8 cellular contexts compared by ENCODE assay signal in the genomic region with DNA sequence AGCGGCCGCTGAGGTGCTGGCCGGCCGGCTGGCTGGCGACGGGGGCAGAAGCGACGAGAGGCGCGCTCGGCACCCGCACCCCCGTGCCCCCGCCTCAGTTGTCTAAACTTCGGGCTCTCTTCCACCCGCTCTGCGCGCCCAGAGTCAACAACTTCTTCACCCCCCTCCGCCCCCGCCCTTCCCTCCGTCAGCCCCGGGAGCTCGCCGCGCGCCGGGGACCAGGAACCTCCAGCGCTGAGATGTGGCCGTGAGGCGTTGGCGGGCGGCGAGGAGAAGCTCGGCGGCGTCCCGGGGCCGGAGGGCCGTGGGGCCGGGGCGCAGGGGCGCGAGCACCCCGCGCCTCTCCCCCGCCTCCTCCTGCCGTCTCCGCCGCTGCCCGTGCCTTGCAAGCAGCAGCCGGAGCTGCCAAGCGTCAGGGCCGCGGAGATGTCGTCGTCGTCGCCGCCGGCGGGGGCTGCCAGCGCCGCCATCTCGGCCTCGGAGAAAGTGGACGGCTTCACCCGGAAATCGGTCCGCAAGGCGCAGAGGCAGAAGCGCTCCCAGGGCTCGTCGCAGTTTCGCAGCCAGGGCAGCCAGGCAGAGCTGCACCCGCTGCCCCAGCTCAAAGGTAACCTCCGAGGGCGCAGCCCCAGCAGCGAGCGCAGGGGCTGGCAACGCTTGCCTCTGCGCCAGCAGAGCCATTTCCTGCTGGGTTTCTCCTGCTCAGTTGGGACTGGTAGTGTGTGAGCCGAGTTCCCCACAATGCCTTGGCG. TPM values are rescaled to one million over a fixed set of nuclear protein-coding genes. Genes with fewer than 3 reads are reported as not detected.
DNase-seq lines count a peak whose midpoint lies in the region; ATAC-seq and TF ChIP-seq lines count a peak whose summit lies in the region.

No MANE protein-coding gene starts in this region.

- peak overlapping the region; percentile 96 to 100 (median 99) for H3K4me3 Mint-ChIP-seq in CD8-positive, alpha-beta memory T cell
- peak overlapping the region; percentile 93 for H3K4me3 Mint-ChIP-seq in osteocyte (ENCODE audit: unreplicated experiment)

- peak; percentile 59 to 84 (median 75) for DNase-seq in CD8-positive, alpha-beta memory T cell
- DNase-seq in Peyer's patch (peak; percentile 54 to 86 (median 82)), germinal center (ENCODE audit: low spot score) (peak; percentile 72), osteocyte (ENCODE audit: extremely low spot score, unreplicated experiment) (peak; percentile 88), thyroid gland (peak; percentile 80 to 84)
- DNase-seq in activated effector memory CD4-positive, alpha-beta T cell treated with Interleukin-2 at 50 U/mL for 16 hours = peak; percentile 65

- H3K9me3 ChIP-seq in CD8-positive, alpha-beta memory T cell (ENCODE audit: low read length) = no peaks in the 10 kb centered on the region
- no peaks in the 10 kb centered on the region for H3K9me3 ChIP-seq in Peyer's patch
- no peaks in the 10 kb centered on the region for H3K9me3 ChIP-seq in thyroid gland

- H3K27ac Mint-ChIP-seq in CD8-positive, alpha-beta memory T cell = peak overlapping the region; percentile 91 to 99 (median 98)
- peak overlapping the region; percentile 86 for H3K27ac Mint-ChIP-seq in osteocyte (ENCODE audit: unreplicated experiment)

- peaks cover 40% of the 10 kb centered on the region for H3K4me1 ChIP-seq in CD8-positive, alpha-beta memory T cell (ENCODE audit: insufficient read depth, low read length)
- H3K4me1 ChIP-seq in Peyer's patch (peaks cover 6 to 32% (median 19%) of the 10 kb centered on the region in 4 donors), thyroid gland (peaks cover 12 to 28% of the 10 kb centered on the region in 2 donors)

- H3K4me1 Mint-ChIP-seq in CD8-positive, alpha-beta memory T cell = peaks cover 41 to 61% (median 53%) of the 10 kb centered on the region in 3 donors
- peaks cover 40% of the 10 kb centered on the region for H3K4me1 Mint-ChIP-seq in osteocyte (ENCODE audit: unreplicated experiment)

- H3K36me3 ChIP-seq in CD8-positive, alpha-beta memory T cell (ENCODE audit: insufficient read depth, low read length) = no peaks in the 10 kb centered on the region
- H3K36me3 ChIP-seq in Peyer's patch (no peaks in the 10 kb centered on the region), thyroid gland (no peaks in the 10 kb centered on the region)

- peak overlapping the region; percentile 97 for H3K27ac ChIP-seq in CD8-positive, alpha-beta memory T cell (ENCODE audit: low read depth, low read length)
- peak overlapping the region; percentile 99 to 100 (median 100) for H3K27ac ChIP-seq in Peyer's patch
- peak overlapping the region; percentile 99 to 100 (median 99) for H3K27ac ChIP-seq in thyroid gland

- peaks cover 0 to 27% (median 0%) of the 10 kb centered on the region in 3 donors for H3K36me3 Mint-ChIP-seq in CD8-positive, alpha-beta memory T cell
- no peaks in the 10 kb centered on the region for H3K36me3 Mint-ChIP-seq in osteocyte (ENCODE audit: unreplicated experiment)

- 0 to 1% methylated on average over 9 to 26 of the region's 83 CpGs for WGBS in thyroid gland, 2 donors

- TF ChIP-seq POLR2A in Peyer's patch (IDR thresholded peaks at IDR 0.05) (peak; percentile 52 to 53), thyroid gland (IDR thresholded peaks at IDR 0.05) (peak in 1 of 2 donors; percentile 75)

- intact Hi-C loops in thyroid gland (cut with DNase I) = loop anchor here (10.0 kb wide), 2 partner anchors 51 to 131 kb away; no protein-coding TSS in a partner anchor

- no peaks in the 10 kb centered on the region for H3K27me3 ChIP-seq in CD8-positive, alpha-beta memory T cell (ENCODE audit: insufficient read depth, low read length, poor library complexity, severe bottlenecking)
- H3K27me3 ChIP-seq in Peyer's patch (no peaks in the 10 kb centered on the region), thyroid gland (no peaks in the 10 kb centered on the region)

- POLR2A ChIA-PET in CD8-positive, alpha-beta memory T cell (lab: Charles Lee) = interaction anchor here (0.5 to 1.8 kb wide), 19 partner anchors 8 to 864 kb away, joined by 3 to 24 read pairs (median 4); a partner anchor contains a TSS

- CTCF ChIA-PET in CD8-positive, alpha-beta memory T cell (lab: Charles Lee) = interaction anchor here (1.0 to 3.4 kb wide), 6 partner anchors 30 to 608 kb away, joined by 3 to 34 read pairs (median 6); a partner anchor contains a TSS

- H3K27me3 Mint-ChIP-seq in CD8-positive, alpha-beta memory T cell = no peaks in the 10 kb centered on the region
- H3K27me3 Mint-ChIP-seq in osteocyte (ENCODE audit: unreplicated experiment) = no peaks in the 10 kb centered on the region

- ATAC-seq in GM19438 (IDR thresholded peaks at IDR 0.05; ENCODE audit: low read depth, unreplicated experiment) (peak; percentile 16), HG03571 (IDR thresholded peaks at IDR 0.05; ENCODE audit: unreplicated experiment) (peak; percentile 6)

- TF ChIP-seq CTCF in Peyer's patch (IDR thresholded peaks at IDR 0.05) (peak in 1 of 6 experiments; percentile 9), osteocyte (IDR thresholded peaks at IDR 0.05) (no peak), thyroid gland (IDR thresholded peaks at IDR 0.05) (no peak)

- H3K9me3 Mint-ChIP-seq in CD8-positive, alpha-beta memory T cell = no peaks in the 10 kb centered on the region
- no peaks in the 10 kb centered on the region for H3K9me3 Mint-ChIP-seq in osteocyte (ENCODE audit: unreplicated experiment)

- peak overlapping the region; percentile 98 for H3K4me3 ChIP-seq in CD8-positive, alpha-beta memory T cell (ENCODE audit: low read length)
- H3K4me3 ChIP-seq in Peyer's patch = peak overlapping the region; percentile 84 to 100 (median 90)
- peak overlapping the region; percentile 92 to 97 (median 92) for H3K4me3 ChIP-seq in thyroid gland (replicated peaks in 1 of 3)

RNA-seq across cellular contexts. Expression of a gene that starts 0.7 kb away (rescaled TPM):
- 10 to 100 TPM; 46.1 to 46.9 TPM for total RNA-seq in CD8-positive, alpha-beta memory T cell
- 51.9 TPM for polyA plus RNA-seq in CD8-positive, alpha-beta memory T cell
- total RNA-seq in Peyer's patch (10 to 100 TPM; 38.9 to 51.8 (median 45.3) TPM), osteocyte (17.5 and 17.9 TPM in 2 replicates), thyroid gland (10 to 100 TPM; 62.7 to 81.5 (median 70.1) TPM)

Comparison
In these comparisons a context has a peak if more than half of its experiments do, and no peak if none do; other contexts are left out.
1. Peak in every context shown above with its lines: DNase-seq, ATAC-seq, H3K4me3 ChIP-seq and H3K27ac ChIP-seq.